8 cellular contexts compared by ENCODE assay signal in genomic region chr15:51162865-51163762, GRCh38.
DNase-seq lines count a peak whose midpoint lies in the region; ATAC-seq and TF ChIP-seq lines count a peak whose summit lies in the region.

No MANE protein-coding gene starts in this region.

- no peaks in the 10 kb centered on the region for H3K36me3 ChIP-seq in SK-N-SH (replicated peaks in 1 of 2; ENCODE audit: control insufficient read depth in 1 of 2, insufficient read depth in 2 of 2, low read length in 1 of 2)
- no peaks in the 10 kb centered on the region for H3K36me3 ChIP-seq in cardiac muscle cell
- no peaks in the 10 kb centered on the region for H3K36me3 ChIP-seq in upper lobe of right lung

- TF ChIP-seq EP300 in SK-N-SH (IDR thresholded peaks at IDR 0.05; ENCODE audit: borderline replicate concordance in 1 of 2, low read depth in 1 of 2, low read length in 1 of 2) = no peak

- WGBS in SK-N-SH (ENCODE audit: low lambda C conversion rate) = 6% methylated on average over 8 of the region's 8 CpGs

- DNase-seq in CD1c-positive myeloid dendritic cell (ENCODE audit: extremely low spot score) = peak; percentile 82
- peak; percentile 89 for DNase-seq in LHCN-M2 (ENCODE audit: low read depth)
- peak; percentile 84 for DNase-seq in SK-N-SH
- DNase-seq in activated naive CD8-positive, alpha-beta T cell treated with anti-CD3 and anti-CD28 coated beads, Interleukin-2, amount 50 U/mL, for 16 hours (ENCODE audit: low read depth, low spot score) = peak; percentile 19
- DNase-seq in cardiac muscle cell (ENCODE audit: low read depth in 1 of 2, low spot score in 1 of 2) = peak; percentile 80 to 82
- DNase-seq in posterior vena cava (ENCODE audit: low spot score) = peak; percentile 87
- DNase-seq in upper lobe of right lung = no peak

- H3F3A ChIP-seq in SK-N-SH (replicated peaks; ENCODE audit: insufficient read depth) = no peaks in the 10 kb centered on the region

- peak overlapping the region; percentile 25 to 30; a peak in 2 of 4 replicates for H3K27ac ChIP-seq in SK-N-SH (ENCODE audit: low read depth in 2 of 2, low read length in 1 of 2)
- peak overlapping the region; percentile 36 for H3K27ac ChIP-seq in cardiac muscle cell
- H3K27ac ChIP-seq in upper lobe of right lung = no peak overlapping the region

- peak overlapping the region; percentile 68 for H2AFZ ChIP-seq in SK-N-SH (ENCODE audit: low read depth)

- TF ChIP-seq CTCF in SK-N-SH (IDR thresholded peaks at IDR 0.05) (peak; percentile 99), cardiac muscle cell (IDR thresholded peaks at IDR 0.05; ENCODE audit: low read depth, low read length) (peak; percentile 96), upper lobe of right lung (IDR thresholded peaks at IDR 0.05) (peak; percentile 96)

- no peaks in the 10 kb centered on the region for H3K9me3 ChIP-seq in SK-N-SH
- no peaks in the 10 kb centered on the region for H3K9me3 ChIP-seq in cardiac muscle cell (ENCODE audit: low read depth)
- no peaks in the 10 kb centered on the region for H3K9me3 ChIP-seq in upper lobe of right lung

- no peaks in the 10 kb centered on the region for H3K9me2 ChIP-seq in SK-N-SH

- POLR2A ChIA-PET in SK-N-SH (lab: Yijun Ruan, JAX) = interaction anchor here (0.6 to 1.2 kb wide), 2 partner anchors 30 to 78 kb away, joined by 3 to 7 read pairs; no protein-coding TSS in a partner anchor

- H3K79me2 ChIP-seq in SK-N-SH (ENCODE audit: insufficient read depth) = no peaks in the 10 kb centered on the region

- H3K9ac ChIP-seq in SK-N-SH = no peak overlapping the region

- ATAC-seq in GM19467 (IDR thresholded peaks at IDR 0.05; ENCODE audit: unreplicated experiment) = peak; percentile 64
- ATAC-seq in upper lobe of right lung = peak; percentile 92

- H3K27me3 ChIP-seq in SK-N-SH (ENCODE audit: insufficient read depth) (no peaks in the 10 kb centered on the region; the same call in 1 of the 2 replicates), cardiac muscle cell (no peaks in the 10 kb centered on the region), upper lobe of right lung (no peaks in the 10 kb centered on the region)

- peaks cover 0 to 6% of the 10 kb centered on the region in 2 experiments; a peak in 2 of 4 replicates for H3K4me1 ChIP-seq in SK-N-SH (ENCODE audit: control insufficient read depth in 1 of 2, insufficient read depth in 2 of 2, low read depth in 1 of 2, low read length in 1 of 2)
- H3K4me1 ChIP-seq in cardiac muscle cell (ENCODE audit: low read depth) = peaks cover 7% of the 10 kb centered on the region
- H3K4me1 ChIP-seq in upper lobe of right lung = peaks cover 8% of the 10 kb centered on the region

- H3K4me3 ChIP-seq in SK-N-SH (ENCODE audit: low read depth in 2 of 2, low read length in 1 of 2) = peak overlapping the region; percentile 6 to 33; a peak in 3 of 4 replicates
- H3K4me3 ChIP-seq in cardiac muscle cell = no peak overlapping the region
- H3K4me3 ChIP-seq in upper lobe of right lung = peak overlapping the region; percentile 15

- intact Hi-C loops in posterior vena cava (cut with DNase I) (loop anchor here in 1 of 2 donors (2.0 to 5.0 kb wide), 2 partner anchors 30 to 234 kb away; no protein-coding TSS in a partner anchor), upper lobe of right lung (cut with DNase I) (loop anchor here (10.0 kb wide), 1 partner anchor 222 kb away; no protein-coding TSS in a partner anchor)

- no peaks in the 10 kb centered on the region for H4K20me1 ChIP-seq in SK-N-SH (ENCODE audit: insufficient read depth)

- TF ChIP-seq RAD21 in SK-N-SH (IDR thresholded peaks at IDR 0.05; ENCODE audit: low read length) = peak; percentile 91

- CTCF ChIA-PET in SK-N-SH (lab: Yijun Ruan, JAX) = interaction anchor here (0.6 to 16.3 kb wide), 64 partner anchors 9 to 612 kb away, joined by 3 to 284 read pairs (median 5); no protein-coding TSS in a partner anchor

- peak overlapping the region; percentile 78 for H3K4me2 ChIP-seq in SK-N-SH

TF ChIP-seq in SK-N-SH, 30 proteins besides CTCF, POLR2A, EP300 and RAD21:
- no peak for TF ChIP-seq RFX5 (IDR thresholded peaks at IDR 0.05; ENCODE audit: low read length)
- TF ChIP-seq TAF1 (IDR thresholded peaks at IDR 0.05; ENCODE audit: borderline replicate concordance, low read depth, low read length) = no peak
- TF ChIP-seq MAX (IDR thresholded peaks at IDR 0.05; ENCODE audit: low read depth) = 0 out of 2 replicates have a peak, but pooled peaks have one; percentile 10
- no peak for TF ChIP-seq ZBTB33 (IDR thresholded peaks at IDR 0.05; ENCODE audit: borderline replicate concordance, low read depth)
- TF ChIP-seq SIN3A (IDR thresholded peaks at IDR 0.05; ENCODE audit: borderline replicate concordance, low read depth, low read length) = no peak
- TF ChIP-seq GATA2 (CRISPR knock-in tag; IDR thresholded peaks at IDR 0.05) = no peak
- TF ChIP-seq YY1 (IDR thresholded peaks at IDR 0.05; ENCODE audit: low read depth) = no peak
- no peak for TF ChIP-seq MEF2A (IDR thresholded peaks at IDR 0.05; ENCODE audit: borderline replicate concordance, low read depth)
- TF ChIP-seq SMC3 (IDR thresholded peaks at IDR 0.05; ENCODE audit: low read depth, low read length) = peak; percentile 70
- TF ChIP-seq TCF12 (IDR thresholded peaks at IDR 0.05) = no peak
- TF ChIP-seq PBX3 (IDR thresholded peaks at IDR 0.05) = peak; percentile 24; the same call in 1 of the 2 replicates
- no peak for TF ChIP-seq MXI1 (IDR thresholded peaks at IDR 0.05; ENCODE audit: low read depth, low read length)
- TF ChIP-seq ELF1 (IDR thresholded peaks at IDR 0.05) = no peak
- TF ChIP-seq NRF1 (IDR thresholded peaks at IDR 0.05; ENCODE audit: low read depth, low read length) = no peak
- TF ChIP-seq NFIC (IDR thresholded peaks at IDR 0.05; ENCODE audit: borderline replicate concordance) = no peak
- TF ChIP-seq FOXM1 (IDR thresholded peaks at IDR 0.05; ENCODE audit: low read depth) = no peak
